30 cellular contexts compared by ENCODE assay signal in genomic region chr3:58204713-58205112, GRCh38. TPM values are rescaled to one million over a fixed set of nuclear protein-coding genes. Genes with fewer than 3 reads are reported as not detected.
"Had no signal": no experiment of that assay in that cellular context is flagged by ENCODE, and none has a peak within 500 bp of the region (broad histone marks: within the 10 kb centered on the region; RNA-seq: fewer than 3 reads in every experiment).

No MANE protein-coding gene starts in this region.

- H3K4me3 ChIP-seq: ascending aorta, cardiac muscle cell, esophagus squamous epithelium, hepatocyte, left ventricle myocardium inferior, lung, right lobe of liver, testis, transverse colon had no signal

- H3K4me3 Mint-ChIP-seq: activated CD4-positive, alpha-beta memory T cell treated with anti-CD3 and anti-CD28 coated beads, Interleukin-2, amount 10 ng/mL, durations not matched to agents 7 days and 5 days; activated CD4-positive, alpha-beta T cell treated with anti-CD3 and anti-CD28 coated beads, Interleukin-2, amount 10 ng/mL, durations not matched to agents 7 days and 5 days; activated naive CD4-positive, alpha-beta T cell treated with anti-CD3 and anti-CD28 coated beads, Interleukin-2, amount 10 ng/mL, durations not matched to agents 7 days and 5 days; activated naive CD8-positive, alpha-beta T cell treated with anti-CD3 and anti-CD28 coated beads, Interleukin-2, amount 10 ng/mL, durations not matched to agents 7 days and 5 days; activated T-cell treated with anti-CD3 and anti-CD28 coated beads, Interleukin-2, amount 50 U/mL, for 24 hours; brain; natural killer cell had no signal

- H3K79me2 ChIP-seq: hepatocyte had no signal

- H3K27ac Mint-ChIP-seq: activated CD4-positive, alpha-beta memory T cell treated with anti-CD3 and anti-CD28 coated beads, Interleukin-2, amount 10 ng/mL, durations not matched to agents 7 days and 5 days; activated CD4-positive, alpha-beta T cell treated with anti-CD3 and anti-CD28 coated beads, Interleukin-2, amount 10 ng/mL, durations not matched to agents 7 days and 5 days; activated naive CD4-positive, alpha-beta T cell treated with anti-CD3 and anti-CD28 coated beads, Interleukin-2, amount 10 ng/mL, durations not matched to agents 7 days and 5 days; activated naive CD8-positive, alpha-beta T cell treated with anti-CD3 and anti-CD28 coated beads, Interleukin-2, amount 10 ng/mL, durations not matched to agents 7 days and 5 days; activated T-cell treated with anti-CD3 and anti-CD28 coated beads, Interleukin-2, amount 50 U/mL, for 24 hours; brain; natural killer cell; progenitor cell of endocrine pancreas had no signal

- H3K27ac ChIP-seq: ascending aorta, cardiac muscle cell, epithelial cell of prostate, esophagus squamous epithelium, hepatocyte, left ventricle myocardium inferior, testis, transverse colon had no signal

- H3K4me2 ChIP-seq: hepatocyte had no signal

- ATAC-seq: natural killer cell; stimulated activated naive CD8-positive, alpha-beta T cell treated with anti-CD3 and anti-CD28 coated beads, Interleukin-15, Interleukin-2, amounts not matched to agents 100 U/mL and 50 U/mL, for 24 hours had no signal

- FAIRE-seq: frontal cortex had no signal

- H3K4me1 ChIP-seq: ascending aorta had no signal

- H3K9me3 Mint-ChIP-seq: activated CD4-positive, alpha-beta memory T cell treated with anti-CD3 and anti-CD28 coated beads, Interleukin-2, amount 10 ng/mL, durations not matched to agents 7 days and 5 days; activated CD4-positive, alpha-beta T cell treated with anti-CD3 and anti-CD28 coated beads, Interleukin-2, amount 10 ng/mL, durations not matched to agents 7 days and 5 days; activated naive CD4-positive, alpha-beta T cell treated with anti-CD3 and anti-CD28 coated beads, Interleukin-2, amount 10 ng/mL, durations not matched to agents 7 days and 5 days; activated T-cell treated with anti-CD3 and anti-CD28 coated beads, Interleukin-2, amount 50 U/mL, for 24 hours; natural killer cell had no signal

- H3K36me3 ChIP-seq: ascending aorta, cardiac muscle cell, esophagus squamous epithelium, left ventricle myocardium inferior, right lobe of liver, transverse colon had no signal

- H3K9me3 ChIP-seq: ascending aorta, esophagus squamous epithelium, left ventricle myocardium inferior, right lobe of liver, testis, transverse colon had no signal

- H3K36me3 Mint-ChIP-seq: activated naive CD4-positive, alpha-beta T cell treated with anti-CD3 and anti-CD28 coated beads, Interleukin-2, amount 10 ng/mL, durations not matched to agents 7 days and 5 days; brain; natural killer cell had no signal

- DNase-seq: activated CD4-positive, alpha-beta memory T cell treated with anti-CD3 and anti-CD28 coated beads, Interleukin-2, amount 10 ng/mL, durations not matched to agents 7 days and 5 days; activated CD4-positive, alpha-beta T cell treated with anti-CD3 and anti-CD28 coated beads for 1 hour; activated CD4-positive, alpha-beta T cell treated with anti-CD3 and anti-CD28 coated beads, Interleukin-2, amount 10 ng/mL, durations not matched to agents 7 days and 5 days; activated CD8-positive, alpha-beta memory T cell treated with anti-CD3 and anti-CD28 coated beads, Interleukin-2, amount 50 U/mL, for 48 hours; activated gamma-delta T cell; activated naive CD4-positive, alpha-beta T cell treated with anti-CD3 and anti-CD28 coated beads, Interleukin-2, amount 10 ng/mL, durations not matched to agents 7 days and 5 days; activated naive CD8-positive, alpha-beta T cell treated with anti-CD3 and anti-CD28 coated beads, Interleukin-2, amount 10 ng/mL, durations not matched to agents 7 days and 5 days; activated T-cell treated with anti-CD3 and anti-CD28 coated beads, Interleukin-2, amount 50 U/mL, for 24 hours; cerebellar nuclear complex; cortex of kidney; esophagus squamous epithelium; islet precursor cell; left ventricle myocardium inferior; natural killer cell; right lobe of liver; stimulated activated CD4-positive, alpha-beta T cell treated with anti-CD3 and anti-CD28 coated beads, Interleukin-12 subunit alpha, Interleukin-12 subunit beta, amount 100 ng/mL, for 4 hours; stimulated activated CD4-positive, alpha-beta T cell treated with anti-CD3 and anti-CD28 coated beads, Interleukin-4, amount 100 ng/mL, for 1 hour; stimulated activated naive CD8-positive, alpha-beta T cell treated with anti-CD3 and anti-CD28 coated beads, Interleukin-15, Interleukin-2, amounts not matched to agents 100 U/mL and 50 U/mL, for 24 hours; T-helper 2 cell; testis; transverse colon had no signal

- H3K27me3 ChIP-seq: ascending aorta, cardiac muscle cell, esophagus squamous epithelium, hepatocyte, right lobe of liver, testis, transverse colon had no signal

- H3K27me3 Mint-ChIP-seq: progenitor cell of endocrine pancreas had no signal

- H2AFZ ChIP-seq: hepatocyte had no signal

RNA-seq across cellular contexts. Expression of gene DNASE1L3, which starts 6.1 kb away (rescaled TPM):
- total RNA-seq: activated CD4-positive, alpha-beta memory T cell treated with anti-CD3 and anti-CD28 coated beads, Interleukin-2, amount 10 ng/mL, durations not matched to agents 7 days and 5 days; activated CD4-positive, alpha-beta T cell treated with anti-CD3 and anti-CD28 coated beads, Interleukin-2, amount 10 ng/mL, durations not matched to agents 7 days and 5 days; activated naive CD8-positive, alpha-beta T cell treated with anti-CD3 and anti-CD28 coated beads, Interleukin-2, amount 10 ng/mL, durations not matched to agents 7 days and 5 days; progenitor cell of endocrine pancreas; renal cortical epithelial cell had no signal
